Comparison of ENCODE assay signal across 1 cellular context in the genomic region with DNA sequence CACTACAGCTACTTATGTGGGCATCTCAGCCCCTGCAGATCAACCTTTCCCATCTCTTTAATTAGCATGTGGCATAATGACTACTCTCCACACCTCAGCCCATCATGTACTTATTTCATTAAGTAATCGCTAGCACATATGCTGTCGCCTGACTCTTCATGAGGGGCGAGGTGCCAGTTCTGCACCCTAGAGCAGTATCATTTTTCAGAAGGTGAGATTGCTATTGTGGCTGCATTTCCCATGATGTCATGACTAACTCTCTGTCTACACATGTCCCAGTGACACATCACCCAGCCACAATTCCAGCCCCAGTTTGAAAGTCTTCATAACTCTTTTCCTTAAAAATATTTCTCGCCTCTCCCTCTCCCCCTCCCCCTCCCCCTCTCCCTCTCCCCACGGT.
TF ChIP-seq lines count a peak whose summit lies in the region.

No MANE protein-coding gene starts in this region.

TF ChIP-seq in HEK293, 187 proteins besides CTCF, POLR2A, EP300 and RAD21 (continued from another document):
- TF ChIP-seq ZNF10 (tag by site-specific recombination; IDR thresholded peaks at IDR 0.05) = 0 out of 2 replicates have a peak, but pooled peaks have one; percentile 13
- TF ChIP-seq ZNF707 (tag by site-specific recombination; IDR thresholded peaks at IDR 0.05) = no peak
- TF ChIP-seq ZNF510 (tag by site-specific recombination; IDR thresholded peaks at IDR 0.05; ENCODE audit: insufficient replicate concordance) = no peak
- TF ChIP-seq, protein P1, sequence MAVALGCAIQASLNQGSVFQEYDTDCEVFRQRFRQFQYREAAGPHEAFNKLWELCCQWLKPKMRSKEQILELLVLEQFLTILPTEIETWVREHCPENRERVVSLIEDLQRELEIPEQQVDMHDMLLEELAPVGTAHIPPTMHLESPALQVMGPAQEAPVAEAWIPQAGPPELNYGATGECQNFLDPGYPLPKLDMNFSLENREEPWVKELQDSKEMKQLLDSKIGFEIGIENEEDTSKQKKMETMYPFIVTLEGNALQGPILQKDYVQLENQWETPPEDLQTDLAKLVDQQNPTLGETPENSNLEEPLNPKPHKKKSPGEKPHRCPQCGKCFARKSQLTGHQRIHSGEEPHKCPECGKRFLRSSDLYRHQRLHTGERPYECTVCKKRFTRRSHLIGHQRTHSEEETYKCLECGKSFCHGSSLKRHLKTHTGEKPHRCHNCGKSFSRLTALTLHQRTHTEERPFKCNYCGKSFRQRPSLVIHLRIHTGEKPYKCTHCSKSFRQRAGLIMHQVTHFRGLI (tag by site-specific recombination; IDR thresholded peaks at IDR 0.05) = no peak
- TF ChIP-seq ZNF629 (tag by site-specific recombination; IDR thresholded peaks at IDR 0.05) = peak; percentile 92
- no peak for TF ChIP-seq ZNF433 (tag by site-specific recombination; IDR thresholded peaks at IDR 0.05; ENCODE audit: low read depth)
- no peak for TF ChIP-seq BCL11A (tag by site-specific recombination; IDR thresholded peaks at IDR 0.05; ENCODE audit: low read depth)
- no peak for TF ChIP-seq KLF7 (tag by site-specific recombination; IDR thresholded peaks at IDR 0.05; ENCODE audit: borderline replicate concordance)
- TF ChIP-seq ZNF174 (tag by site-specific recombination; IDR thresholded peaks at IDR 0.05) = no peak
- TF ChIP-seq, protein P2, sequence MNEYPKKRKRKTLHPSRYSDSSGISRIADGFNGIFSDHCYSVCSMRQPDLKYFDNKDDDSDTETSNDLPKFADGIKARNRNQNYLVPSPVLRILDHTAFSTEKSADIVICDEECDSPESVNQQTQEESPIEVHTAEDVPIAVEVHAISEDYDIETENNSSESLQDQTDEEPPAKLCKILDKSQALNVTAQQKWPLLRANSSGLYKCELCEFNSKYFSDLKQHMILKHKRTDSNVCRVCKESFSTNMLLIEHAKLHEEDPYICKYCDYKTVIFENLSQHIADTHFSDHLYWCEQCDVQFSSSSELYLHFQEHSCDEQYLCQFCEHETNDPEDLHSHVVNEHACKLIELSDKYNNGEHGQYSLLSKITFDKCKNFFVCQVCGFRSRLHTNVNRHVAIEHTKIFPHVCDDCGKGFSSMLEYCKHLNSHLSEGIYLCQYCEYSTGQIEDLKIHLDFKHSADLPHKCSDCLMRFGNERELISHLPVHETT (tag by site-specific recombination; IDR thresholded peaks at IDR 0.05) = 0 out of 2 replicates have a peak, but pooled peaks have one; percentile 58
- no peak for TF ChIP-seq ZNF548 (tag by site-specific recombination; IDR thresholded peaks at IDR 0.05)
- TF ChIP-seq ZNF394 (tag by site-specific recombination; IDR thresholded peaks at IDR 0.05; ENCODE audit: borderline replicate concordance) = no peak
- peak; percentile 81 for TF ChIP-seq ATF2 (tag by site-specific recombination; IDR thresholded peaks at IDR 0.05; ENCODE audit: low read depth)
- TF ChIP-seq PRDM4 (tag by site-specific recombination; IDR thresholded peaks at IDR 0.05) = no peak
- TF ChIP-seq ZNF335 (tag by site-specific recombination; conservative IDR thresholded peaks at IDR 0.05) = no peak
- no peak for TF ChIP-seq ZNF529 (tag by site-specific recombination; IDR thresholded peaks at IDR 0.05; ENCODE audit: insufficient replicate concordance)
